15 cellular contexts compared by ENCODE assay signal in genomic region chr1:229098903-229099578, GRCh38.
DNase-seq lines count a peak whose midpoint lies in the region; ATAC-seq, FAIRE-seq and TF ChIP-seq lines count a peak whose summit lies in the region.
"Had no signal": no experiment of that assay in that cellular context is flagged by ENCODE, and none has a peak within 500 bp of the region (broad histone marks: within the 10 kb centered on the region; RNA-seq: fewer than 3 reads in every experiment).

No MANE protein-coding gene starts in this region.

- peak; percentile 40 for FAIRE-seq in bronchial epithelial cell (lab: Jason Lieb, UNC)
- FAIRE-seq: G401.6 had no signal

- intact Hi-C loops in Caco-2 (cut with micrococcal nuclease; ENCODE audit: unreplicated experiment) (loop anchor here (10.0 kb wide), 3 partner anchors 126 to 364 kb away; partner anchors contain the start of gene RHOU), sciatic nerve (cut with DNase I) (no loop called here)

- H3K4me1 ChIP-seq in Caco-2 (peaks cover 31% of the 10 kb centered on the region), liver (ENCODE audit: control insufficient read depth in 4 of 4, insufficient read depth in 4 of 4, low read length in 3 of 4) (peaks cover 7 to 29% (median 28%) of the 10 kb centered on the region in 4 donors)

- no peaks in the 10 kb centered on the region for H3K9me3 Mint-ChIP-seq in Caco-2 (ENCODE audit: unreplicated experiment)
- no peaks in the 10 kb centered on the region for H3K9me3 Mint-ChIP-seq in progenitor cell of endocrine pancreas (ENCODE audit: low read depth)
- no peaks in the 10 kb centered on the region for H3K9me3 Mint-ChIP-seq in activated T-cell treated with anti-CD3 and anti-CD28 coated beads, Interleukin-2, amount 50 U/mL, for 72 hours
- peaks cover 9% of the 10 kb centered on the region for H3K9me3 Mint-ChIP-seq in type B pancreatic cell

- BruUV-seq in Caco-2 (replicated peaks; lab: Mats Ljungman, UMichigan) = no TSS peak

- no peak overlapping the region for H3K9ac ChIP-seq in liver (ENCODE audit: low read depth in 1 of 2, low read length in 2 of 2)
- H3K9ac ChIP-seq: BLaER1 treated with 17β-estradiol and CSF1 and Interleukin-3, amounts not matched to agents 10 nM and 100 nM had no signal

- H3K27ac Mint-ChIP-seq in Caco-2 (ENCODE audit: unreplicated experiment) (peak overlapping the region; percentile 26), progenitor cell of endocrine pancreas (peak overlapping the region; percentile 11), type B pancreatic cell (no peak overlapping the region)
- no peak overlapping the region for H3K27ac Mint-ChIP-seq in activated T-cell treated with anti-CD3 and anti-CD28 coated beads, Interleukin-2, amount 50 U/mL, for 72 hours

- H3K4me3 Mint-ChIP-seq in Caco-2 (ENCODE audit: unreplicated experiment) = peak overlapping the region; percentile 6
- no peak overlapping the region for H3K4me3 Mint-ChIP-seq in progenitor cell of endocrine pancreas (ENCODE audit: low read depth)
- H3K4me3 Mint-ChIP-seq in activated T-cell treated with anti-CD3 and anti-CD28 coated beads, Interleukin-2, amount 50 U/mL, for 72 hours = no peak overlapping the region
- no peak overlapping the region for H3K4me3 Mint-ChIP-seq in type B pancreatic cell

- H3K9me3 ChIP-seq in Caco-2 = peaks cover 10% of the 10 kb centered on the region
- H3K9me3 ChIP-seq in liver (ENCODE audit: control insufficient read depth in 4 of 4, low read length in 3 of 4) = no peaks in the 10 kb centered on the region

- H3K36me3 ChIP-seq in Caco-2 (ENCODE audit: control insufficient read depth, insufficient read depth, low read length) = no peaks in the 10 kb centered on the region
- H3K36me3 ChIP-seq in bronchial epithelial cell (ENCODE audit: control insufficient read depth, insufficient read depth, low read length) = no peaks in the 10 kb centered on the region
- H3K36me3 ChIP-seq in liver (ENCODE audit: control insufficient read depth in 4 of 4, insufficient read depth in 3 of 4, low read depth in 1 of 4, low read length in 3 of 4) = no peaks in the 10 kb centered on the region
- H3K36me3 ChIP-seq: BLaER1 treated with 17β-estradiol and CSF1 and Interleukin-3, amounts not matched to agents 10 nM and 100 nM had no signal

- TF ChIP-seq RAD21 in liver (IDR thresholded peaks at IDR 0.05) = peak; percentile 73 to 81

- H3K27ac ChIP-seq in liver (ENCODE audit: low read depth in 1 of 2, low read length in 2 of 2) = peak overlapping the region; percentile 62 to 69
- H3K27ac ChIP-seq: BLaER1 treated with 17β-estradiol and CSF1 and Interleukin-3, amounts not matched to agents 10 nM and 100 nM had no signal

- H3K27me3 ChIP-seq in Caco-2 (replicated peaks; ENCODE audit: control insufficient read depth, insufficient read depth, low read length) (no peaks in the 10 kb centered on the region), bronchial epithelial cell (ENCODE audit: control insufficient read depth, insufficient read depth, low read length) (no peaks in the 10 kb centered on the region), liver (ENCODE audit: control insufficient read depth in 4 of 4, insufficient read depth in 4 of 4, low read length in 3 of 4) (no peaks in the 10 kb centered on the region)
- H3K27me3 ChIP-seq: BLaER1 treated with 17β-estradiol and CSF1 and Interleukin-3, amounts not matched to agents 10 nM and 100 nM had no signal

- no peak for ATAC-seq in activated T-cell treated with anti-CD3 and anti-CD28 coated beads, Interleukin-2, amount 50 U/mL, for 72 hours (replicated peaks in 1 of 2)
- no peak for ATAC-seq in sciatic nerve

- TF ChIP-seq CTCF in Caco-2 (IDR thresholded peaks at IDR 0.05; ENCODE audit: insufficient read depth in 1 of 2, low read depth in 1 of 2, low read length in 1 of 2, severe bottlenecking in 1 of 2, unreplicated experiment in 1 of 2) = no peak
- TF ChIP-seq CTCF in bronchial epithelial cell (IDR thresholded peaks at IDR 0.05; ENCODE audit: insufficient read depth, low read length, severe bottlenecking) = no peak
- no peak for TF ChIP-seq CTCF in liver (IDR thresholded peaks at IDR 0.05; ENCODE audit: low read depth, low read length, missing input control)
- TF ChIP-seq CTCF in progenitor cell of endocrine pancreas (IDR thresholded peaks at IDR 0.05; ENCODE audit: unreplicated experiment) = no peak
- TF ChIP-seq CTCF in type B pancreatic cell (conservative IDR thresholded peaks at IDR 0.05) = no peak

- CTCF ChIA-PET in Caco-2 (lab: Charles Lee) = interaction anchor here (0.7 kb wide), 1 partner anchor 314 kb away, joined by 3 read pairs; no protein-coding TSS in a partner anchor

- H3K36me3 Mint-ChIP-seq in Caco-2 (ENCODE audit: insufficient read depth, unreplicated experiment) = no peaks in the 10 kb centered on the region
- no peaks in the 10 kb centered on the region for H3K36me3 Mint-ChIP-seq in progenitor cell of endocrine pancreas (ENCODE audit: insufficient read depth)
- H3K36me3 Mint-ChIP-seq in activated T-cell treated with anti-CD3 and anti-CD28 coated beads, Interleukin-2, amount 50 U/mL, for 72 hours (ENCODE audit: insufficient read depth in 2 of 2) = no peaks in the 10 kb centered on the region
- no peaks in the 10 kb centered on the region for H3K36me3 Mint-ChIP-seq in type B pancreatic cell

- peak; percentile 43 to 70 for DNase-seq in Caco-2
- DNase-seq in bronchial epithelial cell (ENCODE audit: low read depth) = no peak
- DNase-seq in progenitor cell of endocrine pancreas (ENCODE audit: low spot score, unreplicated experiment) = no peak
- no peak for DNase-seq in activated T-cell treated with anti-CD3 and anti-CD28 coated beads, Interleukin-2, amount 50 U/mL, for 72 hours
- no peak for DNase-seq in type B pancreatic cell (ENCODE audit: extremely low spot score, unreplicated experiment)
- DNase-seq in sciatic nerve (ENCODE audit: low spot score) = no peak
- no peak for DNase-seq in AG08395 (ENCODE audit: low spot score)
- DNase-seq: DND-41, NCI-H187 treated with DMSO at 0.1 percent for 48 hours, OCI-M1, RPMI8226, SIG-M5 had no signal

- 48% methylated on average over 8 of the region's 8 CpGs for WGBS in liver

- H3K4me3 ChIP-seq in Caco-2 (ENCODE audit: low read depth, low read length) (no peak overlapping the region), bronchial epithelial cell (ENCODE audit: low read depth, low read length) (no peak overlapping the region), liver (ENCODE audit: low read depth in 1 of 3, low read length in 3 of 3) (no peak overlapping the region)
- H3K4me3 ChIP-seq: BLaER1 treated with 17β-estradiol and CSF1 and Interleukin-3, amounts not matched to agents 10 nM and 100 nM had no signal

- H3K4me1 Mint-ChIP-seq in Caco-2 (ENCODE audit: low read depth, unreplicated experiment) = peaks cover 32% of the 10 kb centered on the region
- peaks cover 29% of the 10 kb centered on the region for H3K4me1 Mint-ChIP-seq in progenitor cell of endocrine pancreas (ENCODE audit: low read depth)
- no peaks in the 10 kb centered on the region for H3K4me1 Mint-ChIP-seq in activated T-cell treated with anti-CD3 and anti-CD28 coated beads, Interleukin-2, amount 50 U/mL, for 72 hours (ENCODE audit: low read depth)
- peaks cover 45% of the 10 kb centered on the region for H3K4me1 Mint-ChIP-seq in type B pancreatic cell (ENCODE audit: unreplicated experiment)

- H3K27me3 Mint-ChIP-seq in Caco-2 (ENCODE audit: insufficient read depth, unreplicated experiment) (no peaks in the 10 kb centered on the region), progenitor cell of endocrine pancreas (no peaks in the 10 kb centered on the region), type B pancreatic cell (no peaks in the 10 kb centered on the region)
- H3K27me3 Mint-ChIP-seq in activated T-cell treated with anti-CD3 and anti-CD28 coated beads, Interleukin-2, amount 50 U/mL, for 72 hours (ENCODE audit: low read depth) = no peaks in the 10 kb centered on the region

- POLR2A ChIA-PET in Caco-2 (lab: Charles Lee) = no interaction called here

TF ChIP-seq in liver, 16 proteins besides CTCF, POLR2A, EP300 and RAD21 (continues in another document):
- TF ChIP-seq, protein P1, sequence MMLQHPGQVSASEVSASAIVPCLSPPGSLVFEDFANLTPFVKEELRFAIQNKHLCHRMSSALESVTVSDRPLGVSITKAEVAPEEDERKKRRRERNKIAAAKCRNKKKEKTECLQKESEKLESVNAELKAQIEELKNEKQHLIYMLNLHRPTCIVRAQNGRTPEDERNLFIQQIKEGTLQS (IDR thresholded peaks at IDR 0.05) = peak; percentile 50
- TF ChIP-seq MAX (IDR thresholded peaks at IDR 0.05) = peak; percentile 86
- TF ChIP-seq FOXA2 (IDR thresholded peaks at IDR 0.05) = peak; percentile 85
- TF ChIP-seq TAF1 (conservative IDR thresholded peaks at IDR 0.05) = no peak
- no peak for TF ChIP-seq GABPA (IDR thresholded peaks at IDR 0.05 in 1 of 2, conservative IDR thresholded peaks at IDR 0.05 in 1 of 2)
- TF ChIP-seq RXRA (IDR thresholded peaks at IDR 0.05) = peak; percentile 88 to 95
- peak; percentile 77 for TF ChIP-seq NR2F2 (IDR thresholded peaks at IDR 0.05)
- TF ChIP-seq EGR1 (IDR thresholded peaks at IDR 0.05; ENCODE audit: low read depth in 2 of 2) = peak in 1 of 2 donors; percentile 76

Comparison
In these comparisons a context has a peak if more than half of its experiments do, and no peak if none do; other contexts are left out.
1. DNase-seq: peak in Caco-2 (2 of 2); none in bronchial epithelial cell (single experiment), progenitor cell of endocrine pancreas (single experiment), activated T-cell treated with anti-CD3 and anti-CD28 coated beads, Interleukin-2, amount 50 U/mL, for 72 hours (0 of 2), type B pancreatic cell (single experiment), sciatic nerve (single experiment) and AG08395 (single experiment).
2. H3K27ac Mint-ChIP-seq: peak in Caco-2 (single experiment) and progenitor cell of endocrine pancreas (single experiment); none in activated T-cell treated with anti-CD3 and anti-CD28 coated beads, Interleukin-2, amount 50 U/mL, for 72 hours (single experiment) and type B pancreatic cell (single experiment).